Comparison of ENCODE assay signal across 8 cellular contexts in the genomic region with DNA sequence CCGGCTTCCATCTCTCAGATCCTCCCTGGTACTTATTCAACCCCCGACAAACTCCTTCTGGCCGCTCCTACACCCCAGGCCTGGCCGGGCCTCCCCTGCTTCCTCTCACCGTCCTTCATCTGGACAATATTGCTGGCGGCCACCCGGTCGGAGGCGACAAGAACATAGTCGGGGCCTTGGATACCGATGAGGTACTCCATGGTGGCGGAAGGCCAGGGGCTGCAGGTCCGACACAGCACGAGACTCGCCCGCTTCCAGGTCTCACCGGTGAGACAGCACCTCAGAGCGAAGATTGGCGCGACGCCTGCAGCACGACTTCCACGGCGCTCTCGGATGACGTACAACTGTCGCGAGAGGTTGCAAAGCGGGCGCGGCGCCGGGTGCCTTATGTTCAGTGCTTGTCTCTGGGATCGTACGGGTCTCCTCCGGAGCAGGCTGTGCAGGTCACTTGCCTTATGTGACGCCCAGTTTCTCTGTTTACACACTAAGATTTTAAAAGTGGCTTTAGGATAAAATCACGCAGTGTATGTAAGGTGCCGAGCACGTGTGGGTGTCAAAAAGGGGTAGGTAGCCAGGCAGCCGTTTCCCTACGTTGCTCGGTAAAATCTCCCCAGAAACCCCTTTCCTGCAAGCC. TPM values are rescaled to one million over a fixed set of nuclear protein-coding genes. Genes with fewer than 3 reads are reported as not detected.
A peak's percentile ranks its signal among the peaks of the same experiment; 100 is the strongest.
DNase-seq lines count a peak whose midpoint lies in the region; ATAC-seq, FAIRE-seq and TF ChIP-seq lines count a peak whose summit lies in the region.

A gene (minus strand): TSS at position 294 of the 634 bp plus-strand sequence. CDS start 94 bp downstream, at position 200.

- H3K27ac ChIP-seq in adrenal gland (peak within 1 kb of the TSS; percentile 50 to 96 (median 92)), parathyroid adenoma (peak within 1 kb of the TSS; percentile 70), tibial artery (peak within 1 kb of the TSS; percentile 90 to 93)

- H3K27me3 ChIP-seq in adrenal gland (no peaks in the 10 kb centered on the region), parathyroid adenoma (ENCODE audit: control insufficient read depth, insufficient read depth, low read length) (no peaks in the 10 kb centered on the region), tibial artery (no peaks in the 10 kb centered on the region)

- H3K36me3 ChIP-seq in adrenal gland (replicated peaks in 1 of 2) (no peaks in the 10 kb centered on the region), parathyroid adenoma (ENCODE audit: control insufficient read depth, insufficient read depth, low read length) (no peaks in the 10 kb centered on the region), tibial artery (no peaks in the 10 kb centered on the region)

- intact Hi-C loops in adrenal gland (cut with DNase I): no loop called here
- intact Hi-C loops in cardiac septum (cut with DNase I): loop anchor here (5.0 kb wide), 1 partner anchor 76 kb away; a partner anchor contains a TSS
- intact Hi-C loops in tibial artery (cut with DNase I; ENCODE audit: low total_unique reads): loop anchor here (5.0 kb wide), 1 partner anchor 76 kb away; a partner anchor contains a TSS

- no peak for TF ChIP-seq CTCF in adrenal gland (IDR thresholded peaks at IDR 0.05)
- TF ChIP-seq CTCF in parathyroid adenoma (IDR thresholded peaks at IDR 0.05): no peak
- no peak for TF ChIP-seq CTCF in tibial artery (IDR thresholded peaks at IDR 0.05)

- 0% methylated on average over 16 to 43 of the region's 43 CpGs for WGBS in adrenal gland, 4 donors

- ATAC-seq in HG02840 (IDR thresholded peaks at IDR 0.05; ENCODE audit: low FRiP score, unreplicated experiment): peak; percentile 84

- DNase-seq in GM12891 (ENCODE audit: insufficient read length, low spot score) (peak; percentile 66), NCI-H146 treated with DMSO at 0.1 percent for 48 hours (lab: John Stamatoyannopoulos, UW; ENCODE audit: unreplicated experiment) (peak; percentile 57), T-helper 1 cell (peak; percentile 86 to 95 (median 91)), adrenal gland (peak; percentile 95 to 99 (median 97)), cardiac septum (ENCODE audit: low spot score) (peak; percentile 97), tibial artery (peak; percentile 94 to 96)

- peaks cover 15 to 42% of the 10 kb centered on the region in 2 donors for H3K4me1 ChIP-seq in adrenal gland (replicated peaks in 1 of 2)
- H3K4me1 ChIP-seq in parathyroid adenoma: no peaks in the 10 kb centered on the region
- H3K4me1 ChIP-seq in tibial artery: peaks cover 0 to 47% (median 33%) of the 10 kb centered on the region in 4 donors

- H3K4me2 ChIP-seq in parathyroid adenoma (ENCODE audit: low read length): peak within 1 kb of the TSS; percentile 91

- H2AFZ ChIP-seq in parathyroid adenoma: peak within 1 kb of the TSS; percentile 85

- peak; percentile 97 for FAIRE-seq in GM12891 (lab: Jason Lieb, UNC)

- H3K9ac ChIP-seq in parathyroid adenoma: peak within 1 kb of the TSS; percentile 15

- H3K79me2 ChIP-seq in parathyroid adenoma: no peaks in the 10 kb centered on the region

- TF ChIP-seq POLR2A in GM12891 (IDR thresholded peaks at IDR 0.05; ENCODE audit: low read depth, low read length) (peak; percentile 93), adrenal gland (IDR thresholded peaks at IDR 0.05) (peak; percentile 73 to 90)

- H3K9me3 ChIP-seq in adrenal gland (replicated peaks in 1 of 3): no peaks in the 10 kb centered on the region
- no peaks in the 10 kb centered on the region for H3K9me3 ChIP-seq in parathyroid adenoma (ENCODE audit: control insufficient read depth, low read length)
- H3K9me3 ChIP-seq in tibial artery: no peaks in the 10 kb centered on the region

- H3K4me3 ChIP-seq in adrenal gland: peak within 1 kb of the TSS in 3 of 4 donors; percentile 57 to 94 (median 73)
- peak within 1 kb of the TSS; percentile 97 for H3K4me3 ChIP-seq in parathyroid adenoma (ENCODE audit: low read depth, low read length)
- H3K4me3 ChIP-seq in tibial artery: peak within 1 kb of the TSS; percentile 89 to 92

TF ChIP-seq in GM12891, 5 proteins besides CTCF, POLR2A, EP300 and RAD21:
- TF ChIP-seq TAF1 (IDR thresholded peaks at IDR 0.05; ENCODE audit: low read depth, low read length) (peak; percentile 83), PAX5 (IDR thresholded peaks at IDR 0.05; ENCODE audit: insufficient read depth, low read length, severe bottlenecking) (no peak), POU2F2 (IDR thresholded peaks at IDR 0.05; ENCODE audit: low read depth, low read length) (peak; percentile 70; the same call in 1 of the 2 replicates)
TF ChIP-seq in GM12891: peak in this region for 2.

RNA-seq across cellular contexts. Expression of the gene that starts here (rescaled TPM):
- 71.7 TPM for polyA plus RNA-seq in GM12891 (2012; ENCODE audit: low read depth, missing spikeins)
- total RNA-seq in adrenal gland (10 to 100 TPM; 34.9 to 70.0 (median 51.0) TPM), cardiac septum (35.6 TPM)
- 100 to 1,000 TPM in 1 of 3 donors, 10 to 100 TPM in 2; 23.5 to 120 (median 25.3) TPM for polyA plus RNA-seq in adrenal gland

Comparison
In these comparisons a context has a peak if more than half of its experiments do, and no peak if none do; other contexts are left out.
1. Peak in every context shown above with its lines: DNase-seq, ATAC-seq, H3K4me3 ChIP-seq and H3K27ac ChIP-seq.
2. intact Hi-C loops: an anchor here in cardiac septum (5.0 kb wide) and tibial artery (5.0 kb wide); none called in adrenal gland.